8 cellular contexts compared by ENCODE assay signal in the genomic region with DNA sequence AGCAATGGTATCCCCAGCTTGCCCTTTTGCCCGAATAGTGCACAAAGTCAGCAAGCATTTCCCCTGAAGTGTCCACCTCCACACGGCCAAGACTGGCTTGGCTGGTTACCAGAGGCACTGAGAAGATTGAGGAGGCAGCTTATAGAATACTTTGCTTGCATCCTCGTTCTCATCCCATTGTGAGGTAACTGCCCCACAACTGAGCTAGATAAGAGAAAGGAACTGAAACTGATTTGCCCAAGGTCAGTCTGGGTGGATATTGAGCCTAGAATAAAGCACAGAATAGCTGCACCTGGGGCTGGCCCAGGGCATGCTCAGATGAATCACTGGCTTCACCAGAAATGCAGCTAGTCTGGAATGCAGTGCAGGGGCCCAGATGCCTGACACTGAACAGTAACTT. TPM values are rescaled to one million over a fixed set of nuclear protein-coding genes. Genes with fewer than 3 reads are reported as not detected.
DNase-seq lines count a peak whose midpoint lies in the region; ATAC-seq lines count a peak whose summit lies in the region.

No MANE protein-coding gene starts in this region.

- DNase-seq in activated CD4-positive, CD25-positive, alpha-beta regulatory T cell treated with anti-CD3 and anti-CD28 coated beads, Interleukin-2, amount 50 U/mL, for 72 hours: no peak
- DNase-seq in MV-4-11 (lab: John Stamatoyannopoulos, UW) (peak; percentile 86), fibroblast of peridontal ligament (ENCODE audit: extremely low read depth) (peak; percentile 40), sciatic nerve (ENCODE audit: low spot score) (no peak), NCI-H2196 (lab: John Stamatoyannopoulos, UW; ENCODE audit: unreplicated experiment) (no peak), posterior vena cava (ENCODE audit: low spot score) (no peak)

- ATAC-seq in activated CD4-positive, CD25-positive, alpha-beta regulatory T cell treated with anti-CD3 and anti-CD28 coated beads, Interleukin-2, amount 50 U/mL, for 24 hours: peak; percentile 33 to 46
- ATAC-seq in HG02623 (IDR thresholded peaks at IDR 0.05; ENCODE audit: unreplicated experiment) (peak; percentile 84), sciatic nerve (peak; percentile 59)

- intact Hi-C loops in sciatic nerve (cut with DNase I): no loop called here
- intact Hi-C loops in posterior vena cava (cut with DNase I): no loop called here

RNA-seq across cellular contexts. Expression of gene MAP4K3, which starts 32.7 kb away (rescaled TPM):
- total RNA-seq in sciatic nerve: 50.4 TPM
- total RNA-seq in posterior vena cava: 10 to 100 TPM; 24.7 to 47.4 TPM

Comparison
In these comparisons a context has a peak if more than half of its experiments do, and no peak if none do; other contexts are left out.
1. DNase-seq: peak in MV-4-11 (single experiment) and fibroblast of peridontal ligament (single experiment); none in activated CD4-positive, CD25-positive, alpha-beta regulatory T cell treated with anti-CD3 and anti-CD28 coated beads, Interleukin-2, amount 50 U/mL, for 72 hours (single experiment), sciatic nerve (single experiment), NCI-H2196 (single experiment) and posterior vena cava (single experiment).
2. Peak in every context shown above with its lines, with median percentiles within 50 percentile points of each other: ATAC-seq.